Comparison of ENCODE assay signal across 8 cellular contexts in the genomic region with DNA sequence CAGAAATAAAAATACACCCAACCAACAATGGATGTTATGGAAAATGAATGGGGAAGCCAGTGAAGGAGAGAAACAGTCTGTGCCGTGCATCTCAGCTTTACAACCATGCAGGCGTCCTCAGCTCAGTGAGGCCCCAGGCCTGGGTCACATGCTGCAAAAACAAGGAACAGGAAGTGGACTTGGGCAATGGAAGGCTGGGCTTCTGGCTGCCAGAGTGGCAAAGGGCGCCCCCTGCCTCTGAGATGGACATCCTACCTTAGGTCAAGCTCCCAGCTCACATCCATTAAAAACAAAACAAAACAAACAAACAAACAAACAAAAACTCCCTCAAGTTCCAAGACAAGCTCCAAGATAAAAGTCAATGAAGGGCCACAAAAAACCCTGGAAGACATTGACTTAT. TPM values are rescaled to one million over a fixed set of nuclear protein-coding genes. Genes with fewer than 3 reads are reported as not detected.
DNase-seq lines count a peak whose midpoint lies in the region; ATAC-seq and TF ChIP-seq lines count a peak whose summit lies in the region.

No MANE protein-coding gene starts in this region.

- ATAC-seq in HG02571 (IDR thresholded peaks at IDR 0.05; ENCODE audit: unreplicated experiment) = no peak

- no peaks in the 10 kb centered on the region for H3K4me1 ChIP-seq in GM23248 (ENCODE audit: insufficient read depth)
- H3K4me1 ChIP-seq in PC-9 (replicated peaks; ENCODE audit: insufficient read depth) = no peaks in the 10 kb centered on the region
- no peaks in the 10 kb centered on the region for H3K4me1 ChIP-seq in neuronal stem cell (ENCODE audit: control insufficient read depth in 2 of 2, insufficient read depth in 1 of 2, low read depth in 1 of 2, low read length in 2 of 2)

- no peak overlapping the region for H4K8ac ChIP-seq in neuronal stem cell (ENCODE audit: low read depth, low read length)

- POLR2A ChIA-PET in PC-9 (lab: Charles Lee; ENCODE audit: unreplicated experiment) = interaction anchor here (0.5 kb wide), 1 partner anchor 176 kb away, joined by 5 read pairs; no protein-coding TSS in a partner anchor

- H4K91ac ChIP-seq in neuronal stem cell (ENCODE audit: low read depth, low read length, poor library complexity) = no peak overlapping the region

- no TSS peak for BruUV-seq in PC-9 (replicated peaks; lab: Mats Ljungman, UMichigan)

- H3K18ac ChIP-seq in neuronal stem cell (ENCODE audit: low read length) = no peak overlapping the region

- H2BK120ac ChIP-seq in neuronal stem cell (ENCODE audit: low read depth, low read length) = no peak overlapping the region

- no peak overlapping the region for H2BK5ac ChIP-seq in neuronal stem cell (ENCODE audit: low read length)

- H3K36me3 ChIP-seq in GM23248 (ENCODE audit: low read depth) (no peaks in the 10 kb centered on the region), PC-9 (ENCODE audit: low read depth) (no peaks in the 10 kb centered on the region), neuronal stem cell (replicated peaks in 1 of 2; ENCODE audit: control insufficient read depth in 2 of 2, insufficient read depth in 2 of 2, low read length in 2 of 2) (peaks cover 0 to 94% of the 10 kb centered on the region in 2 donors)

- H3K27ac ChIP-seq in GM23248 = no peak overlapping the region
- no peak overlapping the region for H3K27ac ChIP-seq in PC-9
- no peak overlapping the region for H3K27ac ChIP-seq in neuronal stem cell (replicated peaks; ENCODE audit: low read length)

- no peak overlapping the region for H2BK12ac ChIP-seq in neuronal stem cell (ENCODE audit: low read length)

- H3K27ac Mint-ChIP-seq in endothelial cell (ENCODE audit: unreplicated experiment) = no peak overlapping the region

- H3K4me3 ChIP-seq in GM23248 (no peak overlapping the region), PC-9 (no peak overlapping the region), neuronal stem cell (ENCODE audit: low read length in 2 of 2) (no peak overlapping the region)

- H3K4me2 ChIP-seq in GM23248 (ENCODE audit: unreplicated experiment) = no peak overlapping the region
- H3K4me2 ChIP-seq in PC-9 = no peak overlapping the region
- H3K4me2 ChIP-seq in neuronal stem cell (ENCODE audit: insufficient read depth, low read length, poor library complexity, severe bottlenecking) = no peak overlapping the region

- no peaks in the 10 kb centered on the region for H3K9me2 ChIP-seq in GM23248 (ENCODE audit: insufficient read depth)
- no peaks in the 10 kb centered on the region for H3K9me2 ChIP-seq in PC-9 (ENCODE audit: insufficient read depth)

- peak; percentile 32 for DNase-seq in EH (ENCODE audit: low read depth)
- DNase-seq in GM23248 = peak; percentile 24
- no peak for DNase-seq in PC-9
- DNase-seq in endothelial cell (ENCODE audit: low spot score) = peak; percentile 60
- no peak for DNase-seq in neuronal stem cell (ENCODE audit: low spot score)
- DNase-seq in NCI-H510A treated with DMSO at 0.1 percent for 48 hours (lab: John Stamatoyannopoulos, UW) = no peak
- DNase-seq in occipital lobe (lab: John Stamatoyannopoulos, UW) = no peak

- no peak overlapping the region for H2AK5ac ChIP-seq in neuronal stem cell (ENCODE audit: low read depth, low read length)

- no peak overlapping the region for H2AFZ ChIP-seq in GM23248
- no peak overlapping the region for H2AFZ ChIP-seq in PC-9
- H2AFZ ChIP-seq in neuronal stem cell (ENCODE audit: low read length) = peak overlapping the region; percentile 38

- H3K9me3 ChIP-seq in GM23248 (ENCODE audit: low read depth) (no peaks in the 10 kb centered on the region), PC-9 (ENCODE audit: insufficient read depth, low read depth) (no peaks in the 10 kb centered on the region), neuronal stem cell (replicated peaks in 1 of 2; ENCODE audit: control insufficient read depth in 2 of 2, insufficient read depth in 1 of 2, low read depth in 1 of 2, low read length in 2 of 2) (no peaks in the 10 kb centered on the region)

- TF ChIP-seq CTCF in PC-9 (conservative IDR thresholded peaks at IDR 0.05) = peak; percentile 55
- peak; percentile 60 for TF ChIP-seq CTCF in endothelial cell (IDR thresholded peaks at IDR 0.05; ENCODE audit: unreplicated experiment)

- H3K79me2 ChIP-seq in GM23248 (ENCODE audit: insufficient read depth) = no peaks in the 10 kb centered on the region
- H3K79me2 ChIP-seq in PC-9 (ENCODE audit: low read depth) = no peaks in the 10 kb centered on the region

- CTCF ChIA-PET in PC-9 (lab: Charles Lee) = interaction anchor here (2.3 kb wide), 1 partner anchor 155 kb away, joined by 18 read pairs; no protein-coding TSS in a partner anchor

- in situ Hi-C loops in GM23248 (cut with MboI) = no loop called here

- H3K36me3 Mint-ChIP-seq in endothelial cell (ENCODE audit: low read depth, unreplicated experiment) = no peaks in the 10 kb centered on the region

- H2BK15ac ChIP-seq in neuronal stem cell (ENCODE audit: low read length) = no peak overlapping the region

- no peaks in the 10 kb centered on the region for H3K9me3 Mint-ChIP-seq in endothelial cell (ENCODE audit: unreplicated experiment)

- no peaks in the 10 kb centered on the region for H4K20me1 ChIP-seq in GM23248 (ENCODE audit: insufficient read depth)
- H4K20me1 ChIP-seq in PC-9 (ENCODE audit: insufficient read depth) = no peaks in the 10 kb centered on the region

- intact Hi-C loops in PC-9 (cut with micrococcal nuclease; ENCODE audit: unreplicated experiment) = loop anchor here (1.0 kb wide), 1 partner anchor 155 kb away; no protein-coding TSS in a partner anchor

- H3K14ac ChIP-seq in neuronal stem cell (ENCODE audit: low read length) = no peak overlapping the region

- H3F3A ChIP-seq in GM23248 (ENCODE audit: insufficient read depth) (no peaks in the 10 kb centered on the region), PC-9 (ENCODE audit: insufficient read depth, low read depth) (no peaks in the 10 kb centered on the region)

- no peaks in the 10 kb centered on the region for H3K79me1 ChIP-seq in neuronal stem cell (ENCODE audit: low read depth, low read length)

- H3K9ac ChIP-seq in GM23248 (no peak overlapping the region), neuronal stem cell (ENCODE audit: low read depth, low read length, poor library complexity) (no peak overlapping the region)

- no peaks in the 10 kb centered on the region for H3K27me3 Mint-ChIP-seq in endothelial cell (ENCODE audit: unreplicated experiment)

- no peak overlapping the region for H3K23ac ChIP-seq in neuronal stem cell (ENCODE audit: low read depth, low read length, poor library complexity)

- H3K27me3 ChIP-seq in GM23248 (replicated peaks; ENCODE audit: insufficient read depth) = 0 out of 2 replicates have a peak, but pooled peaks cover 13% of the 10 kb centered on the region
- H3K27me3 ChIP-seq in PC-9 (ENCODE audit: insufficient read depth, low read depth) = no peaks in the 10 kb centered on the region
- H3K27me3 ChIP-seq in neuronal stem cell (ENCODE audit: control insufficient read depth in 3 of 3, insufficient read depth in 3 of 3, low read depth in 1 of 3, low read length in 3 of 3) = no peaks in the 10 kb centered on the region

- no peak overlapping the region for H3K4ac ChIP-seq in neuronal stem cell (ENCODE audit: low read length)

- WGBS in GM23248 (ENCODE audit: low coverage in 1 of 2, low lambda C conversion rate in 2 of 2, missing lambda C conversion rate in 2 of 2), 2 experiments = 92 to 95% methylated on average over 3 of the region's 3 CpGs
- WGBS in neuronal stem cell (ENCODE audit: extremely low coverage in 2 of 2, insufficient read length in 2 of 2, insufficient replicate concordance in 1 of 2), 2 donors = no CpG with 5 or more reads among the region's 3 CpGs

- H3K4me3 Mint-ChIP-seq in endothelial cell (ENCODE audit: unreplicated experiment) = no peak overlapping the region

- H3K4me1 Mint-ChIP-seq in endothelial cell (ENCODE audit: unreplicated experiment) = no peaks in the 10 kb centered on the region

RNA-seq across cellular contexts. Expression of gene AFAP1L2, which starts 54.7 kb away (rescaled TPM):
- not detected in 2 replicates for total RNA-seq in GM23248 (2014; rRNA removed; shearing (Covaris generic))
- polyA plus RNA-seq in GM23248 (2016; fragmentation: Nextera tagmentation; extraction: Ambion mirVana) = not detected in 2 replicates
- total RNA-seq in PC-9 (2021) (35.4 and 39.9 TPM in 2 replicates), endothelial cell (ENCODE audit: unreplicated experiment) (0.77 TPM), occipital lobe (8.1 TPM)
- 6.7 TPM for polyA plus RNA-seq in neuronal stem cell (2013, experiment 1 of 2)
- polyA plus RNA-seq in neuronal stem cell (2013, experiment 2 of 2) = 6.9 TPM

Comparison
In these comparisons a context has a peak if more than half of its experiments do, and no peak if none do; other contexts are left out.
1. DNase-seq: peak in EH (single experiment), GM23248 (single experiment) and endothelial cell (single experiment); none in PC-9 (0 of 2), neuronal stem cell (single experiment), NCI-H510A treated with DMSO at 0.1 percent for 48 hours (single experiment) and occipital lobe (single experiment).